ENCODE assay signal across 25 cellular contexts in the genomic region with DNA sequence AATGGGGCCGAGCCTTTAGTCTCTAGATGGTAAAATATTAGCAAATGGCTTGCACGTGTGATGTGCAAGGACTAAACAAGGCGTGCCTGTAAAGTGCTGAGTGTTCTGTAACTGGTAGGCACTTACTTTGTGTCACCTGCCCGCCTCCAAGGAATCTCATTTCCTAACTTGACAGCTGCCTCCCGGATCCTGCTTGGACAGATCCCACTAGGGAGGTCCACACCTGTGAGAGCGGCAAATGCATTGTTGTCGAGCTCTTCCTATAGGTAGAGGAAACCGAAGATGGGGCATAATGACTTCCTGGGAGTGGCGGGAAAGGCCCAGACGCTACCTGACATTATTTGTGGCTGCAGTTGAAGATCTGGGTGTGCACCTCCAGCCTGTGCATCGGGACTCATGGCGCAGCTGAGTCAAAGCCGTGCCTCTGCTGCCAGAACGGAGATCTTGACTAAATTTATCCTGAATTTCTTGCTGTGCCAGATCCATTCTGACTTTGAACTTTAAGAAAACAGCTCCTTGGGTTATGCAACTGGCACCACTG.
DNase-seq lines count a peak whose midpoint lies in the region; ATAC-seq and TF ChIP-seq lines count a peak whose summit lies in the region.
"Had no signal": no experiment of that assay in that cellular context is flagged by ENCODE, and none has a peak within 500 bp of the region (broad histone marks: within the 10 kb centered on the region; RNA-seq: fewer than 3 reads in every experiment).

No MANE protein-coding gene starts in this region.

- peak; percentile 14 for DNase-seq in NCI-H146 (lab: John Stamatoyannopoulos, UW)
- no peak for DNase-seq in NCI-H146 treated with DMSO at 0.1 percent for 48 hours (lab: John Stamatoyannopoulos, UW; ENCODE audit: unreplicated experiment)
- peak; percentile 21 to 50 for DNase-seq in NCI-H187 (lab: John Stamatoyannopoulos, UW)
- peak; percentile 52 for DNase-seq in epithelial cell of esophagus (ENCODE audit: low read depth)
- peak; percentile 54 for DNase-seq in osteocyte (ENCODE audit: extremely low spot score, unreplicated experiment)
- DNase-seq in EL = no peak
- no peak for DNase-seq in activated CD4-positive, alpha-beta memory T cell treated with anti-CD3 and anti-CD28 coated beads, Interleukin-2, amount 10 ng/mL, durations not matched to agents 7 days and 5 days
- DNase-seq: activated CD4-positive, alpha-beta T cell treated with anti-CD3 and anti-CD28 coated beads for 4 hours; activated T-cell treated with anti-CD3 and anti-CD28 coated beads, Interleukin-2, amount 50 U/mL, for 4 hours; brain microvascular endothelial cell; CD8-positive, alpha-beta memory T cell; DMS 273 treated with DMSO at 0.1 percent for 48 hours; effector memory CD4-positive, alpha-beta T cell; erythroblast; foreskin fibroblast; NCI-H1930; NCI-H345; SK-N-SH; stimulated activated CD4-positive, alpha-beta T cell treated with anti-CD3 and anti-CD28 coated beads, Interleukin-15, amount 100 ng/mL, for 24 hours; stimulated activated naive B cell treated with anti-CD40 and anti-IgM and Interleukin-4, amounts not matched to agents 10 μg/mL and 1 μg/mL and 100 μg/mL, for 72 hours had no signal

- H3K9me3 Mint-ChIP-seq in osteocyte (ENCODE audit: unreplicated experiment) = no peaks in the 10 kb centered on the region
- H3K9me3 Mint-ChIP-seq in activated CD4-positive, alpha-beta memory T cell treated with anti-CD3 and anti-CD28 coated beads, Interleukin-2, amount 10 ng/mL, durations not matched to agents 7 days and 5 days = no peaks in the 10 kb centered on the region
- H3K9me3 Mint-ChIP-seq: activated T-cell treated with anti-CD3 and anti-CD28 coated beads, Interleukin-2, amount 50 U/mL, for 4 hours; CD8-positive, alpha-beta memory T cell; neural crest cell; stimulated activated naive B cell treated with anti-CD40 and anti-IgM and Interleukin-4, amounts not matched to agents 10 μg/mL and 1 μg/mL and 100 μg/mL, for 72 hours; T-helper 2 cell treated with Interferon-gamma antibody and Interleukin-4, amounts not matched to agents 5 μg/mL and 100 μg/mL, for 36 hours had no signal

- CTCF ChIA-PET in activated CD4-positive, alpha-beta memory T cell treated with anti-CD3 and anti-CD28 coated beads, Interleukin-2, amount 10 ng/mL, durations not matched to agents 7 days and 5 days (lab: Charles Lee) = interaction anchor here (1.0 kb wide), 1 partner anchor 9 kb away, joined by 4 read pairs; no protein-coding TSS in a partner anchor

- H3K36me3 Mint-ChIP-seq in osteocyte (ENCODE audit: unreplicated experiment) = no peaks in the 10 kb centered on the region
- H3K36me3 Mint-ChIP-seq in activated CD4-positive, alpha-beta memory T cell treated with anti-CD3 and anti-CD28 coated beads, Interleukin-2, amount 10 ng/mL, durations not matched to agents 7 days and 5 days (ENCODE audit: low read depth) = no peaks in the 10 kb centered on the region
- H3K36me3 Mint-ChIP-seq: CD8-positive, alpha-beta memory T cell; stimulated activated naive B cell treated with anti-CD40 and anti-IgM and Interleukin-4, amounts not matched to agents 10 μg/mL and 1 μg/mL and 100 μg/mL, for 72 hours had no signal

- H3K4me3 ChIP-seq in epithelial cell of esophagus (ENCODE audit: low read length) = no peak overlapping the region
- H3K4me3 ChIP-seq: thoracic aorta had no signal

- ATAC-seq in GM18873 (IDR thresholded peaks at IDR 0.05; ENCODE audit: low FRiP score, unreplicated experiment) = no peak
- ATAC-seq: activated T-cell treated with anti-CD3 and anti-CD28 coated beads, Interleukin-2, amount 50 U/mL, for 4 hours; stimulated activated naive B cell treated with anti-CD40 and anti-IgM and Interleukin-4, amounts not matched to agents 10 μg/mL and 1 μg/mL and 100 μg/mL, for 72 hours had no signal

- no peak overlapping the region for H3K4me3 Mint-ChIP-seq in osteocyte (ENCODE audit: unreplicated experiment)
- no peak overlapping the region for H3K4me3 Mint-ChIP-seq in activated CD4-positive, alpha-beta memory T cell treated with anti-CD3 and anti-CD28 coated beads, Interleukin-2, amount 10 ng/mL, durations not matched to agents 7 days and 5 days
- H3K4me3 Mint-ChIP-seq: activated T-cell treated with anti-CD3 and anti-CD28 coated beads, Interleukin-2, amount 50 U/mL, for 4 hours; neural crest cell; stimulated activated naive B cell treated with anti-CD40 and anti-IgM and Interleukin-4, amounts not matched to agents 10 μg/mL and 1 μg/mL and 100 μg/mL, for 72 hours; T-helper 2 cell treated with Interferon-gamma antibody and Interleukin-4, amounts not matched to agents 5 μg/mL and 100 μg/mL, for 36 hours had no signal

- H3K27me3 Mint-ChIP-seq in osteocyte (ENCODE audit: unreplicated experiment) = peaks cover 17% of the 10 kb centered on the region
- H3K27me3 Mint-ChIP-seq in activated CD4-positive, alpha-beta memory T cell treated with anti-CD3 and anti-CD28 coated beads, Interleukin-2, amount 10 ng/mL, durations not matched to agents 7 days and 5 days = peaks cover 42% of the 10 kb centered on the region

- no peak overlapping the region for H3K27ac Mint-ChIP-seq in osteocyte (ENCODE audit: unreplicated experiment)
- no peak overlapping the region for H3K27ac Mint-ChIP-seq in activated CD4-positive, alpha-beta memory T cell treated with anti-CD3 and anti-CD28 coated beads, Interleukin-2, amount 10 ng/mL, durations not matched to agents 7 days and 5 days
- H3K27ac Mint-ChIP-seq: progenitor cell of endocrine pancreas; stimulated activated naive B cell treated with anti-CD40 and anti-IgM and Interleukin-4, amounts not matched to agents 10 μg/mL and 1 μg/mL and 100 μg/mL, for 72 hours; T-helper 2 cell treated with Interferon-gamma antibody and Interleukin-4, amounts not matched to agents 5 μg/mL and 100 μg/mL, for 36 hours had no signal

- peaks cover 1% of the 10 kb centered on the region for H3K4me1 Mint-ChIP-seq in osteocyte (ENCODE audit: unreplicated experiment)
- H3K4me1 Mint-ChIP-seq in activated CD4-positive, alpha-beta memory T cell treated with anti-CD3 and anti-CD28 coated beads, Interleukin-2, amount 10 ng/mL, durations not matched to agents 7 days and 5 days = peaks cover 3% of the 10 kb centered on the region
- H3K4me1 Mint-ChIP-seq: neural crest cell had no signal

- TF ChIP-seq CTCF in epithelial cell of esophagus (IDR thresholded peaks at IDR 0.05; ENCODE audit: insufficient read depth, low read depth, low read length, missing control alignments) (no peak), osteocyte (IDR thresholded peaks at IDR 0.05) (no peak)

- POLR2A ChIA-PET in activated CD4-positive, alpha-beta memory T cell treated with anti-CD3 and anti-CD28 coated beads, Interleukin-2, amount 10 ng/mL, durations not matched to agents 7 days and 5 days (lab: Charles Lee) = no interaction called here

Comparison
In these comparisons a context has a peak if more than half of its experiments do, and no peak if none do; other contexts are left out.
1. DNase-seq: peak in NCI-H146 (single experiment), NCI-H187 (2 of 2), epithelial cell of esophagus (single experiment) and osteocyte (single experiment); none in NCI-H146 treated with DMSO at 0.1 percent for 48 hours (single experiment), EL (single experiment) and activated CD4-positive, alpha-beta memory T cell treated with anti-CD3 and anti-CD28 coated beads, Interleukin-2, amount 10 ng/mL, durations not matched to agents 7 days and 5 days (single experiment).